Comparison of ENCODE assay signal across 1 cellular context in the genomic region with DNA sequence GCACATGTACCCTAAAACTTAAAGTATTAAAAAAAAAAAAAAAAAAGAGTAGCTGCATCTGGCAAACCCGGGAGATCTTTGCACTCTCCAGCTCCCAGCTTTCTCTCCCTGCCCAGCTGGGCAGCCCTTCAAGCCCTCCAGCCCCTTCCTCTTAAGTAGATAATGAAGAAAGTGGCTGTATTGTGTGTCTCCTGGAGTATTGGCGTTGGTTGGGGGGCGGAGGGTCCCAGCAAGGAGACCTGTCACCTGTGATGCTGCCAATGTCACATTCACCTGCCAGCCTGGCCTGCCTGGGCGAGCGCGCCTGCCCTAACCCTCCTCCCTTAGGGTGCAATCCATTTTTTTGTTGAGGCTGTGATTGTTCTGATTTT.
TF ChIP-seq lines count a peak whose summit lies in the region.

No MANE protein-coding gene starts in this region.

TF ChIP-seq in HepG2, 621 proteins besides CTCF, POLR2A, EP300 and RAD21 (continued from another document):
- TF ChIP-seq TOE1 (CRISPR knock-in tag; IDR thresholded peaks at IDR 0.05) (no peak), AGO2 (optimal IDR thresholded peaks at IDR 0.05; ENCODE audit: low read depth, low read length) (peak; percentile 77), HNF4A (CRISPR knock-in tag; IDR thresholded peaks at IDR 0.05) (0 out of 2 replicates have a peak, but pooled peaks have one; percentile 6), SMYD3 (CRISPR knock-in tag; IDR thresholded peaks at IDR 0.05) (no peak), ZNF558 (CRISPR knock-in tag; IDR thresholded peaks at IDR 0.05; ENCODE audit: borderline replicate concordance) (peak; percentile 77; the same call in 1 of the 2 replicates), ZNF7 (CRISPR knock-in tag; IDR thresholded peaks at IDR 0.05) (no peak), EEA1 (CRISPR knock-in tag; IDR thresholded peaks at IDR 0.05; ENCODE audit: borderline replicate concordance) (no peak), MAFF (IDR thresholded peaks at IDR 0.05; ENCODE audit: low read depth, low read length) (no peak), ZNF816 (CRISPR knock-in tag; IDR thresholded peaks at IDR 0.05; ENCODE audit: borderline replicate concordance) (no peak), ARNT (IDR thresholded peaks at IDR 0.05) (no peak), TBL1XR1 (IDR thresholded peaks at IDR 0.05; ENCODE audit: borderline replicate concordance, low read length, partially characterized antibody) (no peak), BORCS8-MEF2B (CRISPR knock-in tag; IDR thresholded peaks at IDR 0.05) (no peak), CHCHD3 (CRISPR knock-in tag; IDR thresholded peaks at IDR 0.05) (no peak), TSC22D2 (CRISPR knock-in tag; IDR thresholded peaks at IDR 0.05; ENCODE audit: borderline replicate concordance) (no peak), MAFK (conservative IDR thresholded peaks at IDR 0.05 in 1 of 2, IDR thresholded peaks at IDR 0.05 in 1 of 2; ENCODE audit: low read length in 2 of 2) (no peak), HOXA3 (CRISPR knock-in tag; IDR thresholded peaks at IDR 0.05) (no peak), NKX3-1 (CRISPR knock-in tag; IDR thresholded peaks at IDR 0.05) (no peak), ZFP37 (CRISPR knock-in tag; IDR thresholded peaks at IDR 0.05; ENCODE audit: borderline replicate concordance) (peak; percentile 51; the same call in 1 of the 2 replicates), ZNF709 (CRISPR knock-in tag; IDR thresholded peaks at IDR 0.05) (0 out of 2 replicates have a peak, but pooled peaks have one; percentile 37), ZSCAN30 (CRISPR knock-in tag; IDR thresholded peaks at IDR 0.05) (no peak), NBN (conservative IDR thresholded peaks at IDR 0.05) (no peak), YEATS4 (CRISPR knock-in tag; IDR thresholded peaks at IDR 0.05; ENCODE audit: borderline replicate concordance) (0 out of 2 replicates have a peak, but pooled peaks have one; percentile 44), SP4 (CRISPR knock-in tag; IDR thresholded peaks at IDR 0.05) (0 out of 2 replicates have a peak, but pooled peaks have one; percentile 4), HDAC1 (CRISPR knock-in tag; IDR thresholded peaks at IDR 0.05) (no peak)
- TF ChIP-seq, protein P1, sequence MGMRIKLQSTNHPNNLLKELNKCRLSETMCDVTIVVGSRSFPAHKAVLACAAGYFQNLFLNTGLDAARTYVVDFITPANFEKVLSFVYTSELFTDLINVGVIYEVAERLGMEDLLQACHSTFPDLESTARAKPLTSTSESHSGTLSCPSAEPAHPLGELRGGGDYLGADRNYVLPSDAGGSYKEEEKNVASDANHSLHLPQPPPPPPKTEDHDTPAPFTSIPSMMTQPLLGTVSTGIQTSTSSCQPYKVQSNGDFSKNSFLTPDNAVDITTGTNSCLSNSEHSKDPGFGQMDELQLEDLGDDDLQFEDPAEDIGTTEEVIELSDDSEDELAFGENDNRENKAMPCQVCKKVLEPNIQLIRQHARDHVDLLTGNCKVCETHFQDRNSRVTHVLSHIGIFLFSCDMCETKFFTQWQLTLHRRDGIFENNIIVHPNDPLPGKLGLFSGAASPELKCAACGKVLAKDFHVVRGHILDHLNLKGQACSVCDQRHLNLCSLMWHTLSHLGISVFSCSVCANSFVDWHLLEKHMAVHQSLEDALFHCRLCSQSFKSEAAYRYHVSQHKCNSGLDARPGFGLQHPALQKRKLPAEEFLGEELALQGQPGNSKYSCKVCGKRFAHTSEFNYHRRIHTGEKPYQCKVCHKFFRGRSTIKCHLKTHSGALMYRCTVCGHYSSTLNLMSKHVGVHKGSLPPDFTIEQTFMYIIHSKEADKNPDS (CRISPR knock-in tag; IDR thresholded peaks at IDR 0.05), result no peak
- TF ChIP-seq, protein P2, sequence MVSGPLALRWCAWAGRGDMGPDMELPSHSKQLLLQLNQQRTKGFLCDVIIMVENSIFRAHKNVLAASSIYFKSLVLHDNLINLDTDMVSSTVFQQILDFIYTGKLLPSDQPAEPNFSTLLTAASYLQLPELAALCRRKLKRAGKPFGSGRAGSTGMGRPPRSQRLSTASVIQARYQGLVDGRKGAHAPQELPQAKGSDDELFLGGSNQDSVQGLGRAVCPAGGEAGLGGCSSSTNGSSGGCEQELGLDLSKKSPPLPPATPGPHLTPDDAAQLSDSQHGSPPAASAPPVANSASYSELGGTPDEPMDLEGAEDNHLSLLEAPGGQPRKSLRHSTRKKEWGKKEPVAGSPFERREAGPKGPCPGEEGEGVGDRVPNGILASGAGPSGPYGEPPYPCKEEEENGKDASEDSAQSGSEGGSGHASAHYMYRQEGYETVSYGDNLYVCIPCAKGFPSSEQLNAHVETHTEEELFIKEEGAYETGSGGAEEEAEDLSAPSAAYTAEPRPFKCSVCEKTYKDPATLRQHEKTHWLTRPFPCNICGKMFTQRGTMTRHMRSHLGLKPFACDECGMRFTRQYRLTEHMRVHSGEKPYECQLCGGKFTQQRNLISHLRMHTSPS (CRISPR knock-in tag; IDR thresholded peaks at IDR 0.05; ENCODE audit: low read depth), result no peak
- TF ChIP-seq, protein P3, sequence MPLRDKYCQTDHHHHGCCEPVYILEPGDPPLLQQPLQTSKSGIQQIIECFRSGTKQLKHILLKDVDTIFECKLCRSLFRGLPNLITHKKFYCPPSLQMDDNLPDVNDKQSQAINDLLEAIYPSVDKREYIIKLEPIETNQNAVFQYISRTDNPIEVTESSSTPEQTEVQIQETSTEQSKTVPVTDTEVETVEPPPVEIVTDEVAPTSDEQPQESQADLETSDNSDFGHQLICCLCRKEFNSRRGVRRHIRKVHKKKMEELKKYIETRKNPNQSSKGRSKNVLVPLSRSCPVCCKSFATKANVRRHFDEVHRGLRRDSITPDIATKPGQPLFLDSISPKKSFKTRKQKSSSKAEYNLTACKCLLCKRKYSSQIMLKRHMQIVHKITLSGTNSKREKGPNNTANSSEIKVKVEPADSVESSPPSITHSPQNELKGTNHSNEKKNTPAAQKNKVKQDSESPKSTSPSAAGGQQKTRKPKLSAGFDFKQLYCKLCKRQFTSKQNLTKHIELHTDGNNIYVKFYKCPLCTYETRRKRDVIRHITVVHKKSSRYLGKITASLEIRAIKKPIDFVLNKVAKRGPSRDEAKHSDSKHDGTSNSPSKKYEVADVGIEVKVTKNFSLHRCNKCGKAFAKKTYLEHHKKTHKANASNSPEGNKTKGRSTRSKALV (CRISPR knock-in tag; IDR thresholded peaks at IDR 0.05), result peak; percentile 53; the same call in 1 of the 2 replicates
- TF ChIP-seq, protein P4, sequence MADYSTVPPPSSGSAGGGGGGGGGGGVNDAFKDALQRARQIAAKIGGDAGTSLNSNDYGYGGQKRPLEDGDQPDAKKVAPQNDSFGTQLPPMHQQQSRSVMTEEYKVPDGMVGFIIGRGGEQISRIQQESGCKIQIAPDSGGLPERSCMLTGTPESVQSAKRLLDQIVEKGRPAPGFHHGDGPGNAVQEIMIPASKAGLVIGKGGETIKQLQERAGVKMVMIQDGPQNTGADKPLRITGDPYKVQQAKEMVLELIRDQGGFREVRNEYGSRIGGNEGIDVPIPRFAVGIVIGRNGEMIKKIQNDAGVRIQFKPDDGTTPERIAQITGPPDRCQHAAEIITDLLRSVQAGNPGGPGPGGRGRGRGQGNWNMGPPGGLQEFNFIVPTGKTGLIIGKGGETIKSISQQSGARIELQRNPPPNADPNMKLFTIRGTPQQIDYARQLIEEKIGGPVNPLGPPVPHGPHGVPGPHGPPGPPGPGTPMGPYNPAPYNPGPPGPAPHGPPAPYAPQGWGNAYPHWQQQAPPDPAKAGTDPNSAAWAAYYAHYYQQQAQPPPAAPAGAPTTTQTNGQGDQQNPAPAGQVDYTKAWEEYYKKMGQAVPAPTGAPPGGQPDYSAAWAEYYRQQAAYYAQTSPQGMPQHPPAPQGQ (CRISPR knock-in tag; IDR thresholded peaks at IDR 0.05; ENCODE audit: borderline replicate concordance), result no peak
- TF ChIP-seq, protein P5, sequence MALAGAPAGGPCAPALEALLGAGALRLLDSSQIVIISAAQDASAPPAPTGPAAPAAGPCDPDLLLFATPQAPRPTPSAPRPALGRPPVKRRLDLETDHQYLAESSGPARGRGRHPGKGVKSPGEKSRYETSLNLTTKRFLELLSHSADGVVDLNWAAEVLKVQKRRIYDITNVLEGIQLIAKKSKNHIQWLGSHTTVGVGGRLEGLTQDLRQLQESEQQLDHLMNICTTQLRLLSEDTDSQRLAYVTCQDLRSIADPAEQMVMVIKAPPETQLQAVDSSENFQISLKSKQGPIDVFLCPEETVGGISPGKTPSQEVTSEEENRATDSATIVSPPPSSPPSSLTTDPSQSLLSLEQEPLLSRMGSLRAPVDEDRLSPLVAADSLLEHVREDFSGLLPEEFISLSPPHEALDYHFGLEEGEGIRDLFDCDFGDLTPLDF (CRISPR knock-in tag; IDR thresholded peaks at IDR 0.05), result no peak
- TF ChIP-seq, protein P6, sequence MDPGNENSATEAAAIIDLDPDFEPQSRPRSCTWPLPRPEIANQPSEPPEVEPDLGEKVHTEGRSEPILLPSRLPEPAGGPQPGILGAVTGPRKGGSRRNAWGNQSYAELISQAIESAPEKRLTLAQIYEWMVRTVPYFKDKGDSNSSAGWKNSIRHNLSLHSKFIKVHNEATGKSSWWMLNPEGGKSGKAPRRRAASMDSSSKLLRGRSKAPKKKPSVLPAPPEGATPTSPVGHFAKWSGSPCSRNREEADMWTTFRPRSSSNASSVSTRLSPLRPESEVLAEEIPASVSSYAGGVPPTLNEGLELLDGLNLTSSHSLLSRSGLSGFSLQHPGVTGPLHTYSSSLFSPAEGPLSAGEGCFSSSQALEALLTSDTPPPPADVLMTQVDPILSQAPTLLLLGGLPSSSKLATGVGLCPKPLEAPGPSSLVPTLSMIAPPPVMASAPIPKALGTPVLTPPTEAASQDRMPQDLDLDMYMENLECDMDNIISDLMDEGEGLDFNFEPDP (CRISPR knock-in tag; conservative IDR thresholded peaks at IDR 0.05), result no peak
- TF ChIP-seq, protein P7, sequence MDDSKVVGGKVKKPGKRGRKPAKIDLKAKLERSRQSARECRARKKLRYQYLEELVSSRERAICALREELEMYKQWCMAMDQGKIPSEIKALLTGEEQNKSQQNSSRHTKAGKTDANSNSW (CRISPR knock-in tag; IDR thresholded peaks at IDR 0.05; ENCODE audit: borderline replicate concordance), result no peak
TF ChIP-seq in HepG2: peak in this region for 18.
